11 cellular contexts compared by ENCODE assay signal in the genomic region with DNA sequence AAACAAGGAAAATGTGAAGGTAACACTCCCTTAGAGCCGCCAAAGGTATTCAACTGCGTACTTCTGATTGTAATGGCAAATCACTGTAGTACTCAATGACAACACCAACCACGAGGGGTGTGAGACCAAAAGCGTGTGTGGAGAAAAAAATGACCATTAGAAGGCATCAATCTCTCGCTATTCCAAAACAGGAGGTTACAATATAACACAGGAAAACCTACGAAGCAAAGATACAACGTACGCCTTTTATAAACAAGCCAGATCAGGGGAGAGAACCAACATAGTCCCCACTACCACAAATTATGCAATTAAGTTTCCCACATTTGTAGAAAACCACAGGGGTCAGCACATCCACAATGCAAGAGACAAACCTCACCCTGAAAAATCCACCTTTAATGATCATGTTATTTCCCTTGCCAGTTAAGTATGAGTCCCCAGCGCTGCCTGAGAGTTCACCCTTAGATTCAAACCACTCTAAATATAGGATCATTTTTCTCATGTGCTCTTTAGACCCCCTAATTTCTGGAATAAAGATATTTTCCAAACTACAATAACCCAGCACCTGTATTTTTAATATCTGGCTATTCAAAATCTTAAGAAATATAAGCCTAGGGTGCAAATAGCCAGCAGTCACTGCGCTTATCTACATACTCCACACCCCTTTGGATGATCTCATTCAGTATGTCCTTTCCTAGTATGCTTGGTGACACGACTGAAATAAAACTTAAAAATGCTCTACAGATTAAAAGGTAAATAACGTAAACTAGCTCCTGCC. TPM values are rescaled to one million over a fixed set of nuclear protein-coding genes. Genes with fewer than 3 reads are reported as not detected.
DNase-seq lines count a peak whose midpoint lies in the region; ATAC-seq and TF ChIP-seq lines count a peak whose summit lies in the region.
"Had no signal": no experiment of that assay in that cellular context is flagged by ENCODE, and none has a peak within 500 bp of the region (broad histone marks: within the 10 kb centered on the region; RNA-seq: fewer than 3 reads in every experiment).

No MANE protein-coding gene starts in this region.

- H3K4me3 Mint-ChIP-seq in stimulated activated naive CD8-positive, alpha-beta T cell treated with anti-CD3 and anti-CD28 coated beads, Interleukin-15, amount 100 ng/mL, for 72 hours: no peak overlapping the region
- H3K4me3 Mint-ChIP-seq: CD4-positive, CD25-positive, alpha-beta regulatory T cell had no signal

- intact Hi-C loops in Right ventricle myocardium inferior (cut with DNase I): no loop called here
- intact Hi-C loops in left cardiac atrium (cut with DNase I): no loop called here

- no peak overlapping the region for H2AFZ ChIP-seq in fibroblast of lung (ENCODE audit: low read length)

- no peaks in the 10 kb centered on the region for H3K9me3 Mint-ChIP-seq in stimulated activated naive CD8-positive, alpha-beta T cell treated with anti-CD3 and anti-CD28 coated beads, Interleukin-15, amount 100 ng/mL, for 72 hours

- DNase-seq in Right ventricle myocardium inferior (ENCODE audit: missing footprints) (no peak), left cardiac atrium (no peak), NT2/D1 (ENCODE audit: low read depth, low spot score) (peak; percentile 48), fibroblast of lung (ENCODE audit: low read depth in 2 of 2) (peak; percentile 33 to 61), omental fat pad (ENCODE audit: low spot score) (no peak), NK-92 (lab: John Stamatoyannopoulos, UW; ENCODE audit: unreplicated experiment) (no peak)
- no peak for DNase-seq in stimulated activated naive CD8-positive, alpha-beta T cell treated with anti-CD3 and anti-CD28 coated beads, Interleukin-15, amount 100 ng/mL, for 72 hours
- DNase-seq: activated naive CD4-positive, alpha-beta T cell treated with anti-CD3 and anti-CD28 coated beads, Interleukin-2, amount 50 U/mL, for 16 hours; CD4-positive, CD25-positive, alpha-beta regulatory T cell; NK-92 treated with Interleukin-12 subunit alpha and Interleukin-12 subunit beta, amount 100 ng/mL, for 24 hours had no signal

- no peaks in the 10 kb centered on the region for H3K79me2 ChIP-seq in fibroblast of lung (ENCODE audit: control insufficient read depth, insufficient read depth, low read length)

- H3K4me1 Mint-ChIP-seq in stimulated activated naive CD8-positive, alpha-beta T cell treated with anti-CD3 and anti-CD28 coated beads, Interleukin-15, amount 100 ng/mL, for 72 hours: no peaks in the 10 kb centered on the region
- H3K4me1 Mint-ChIP-seq: CD4-positive, CD25-positive, alpha-beta regulatory T cell had no signal

- ATAC-seq in Right ventricle myocardium inferior (peak; percentile 54), left cardiac atrium (no peak), omental fat pad (ENCODE audit: low FRiP score) (no peak), GM19455 (IDR thresholded peaks at IDR 0.05; ENCODE audit: unreplicated experiment) (no peak)
- ATAC-seq in stimulated activated naive CD8-positive, alpha-beta T cell treated with anti-CD3 and anti-CD28 coated beads, Interleukin-15, amount 100 ng/mL, for 72 hours: peak; percentile 31

- no peak overlapping the region for H3K27ac Mint-ChIP-seq in stimulated activated naive CD8-positive, alpha-beta T cell treated with anti-CD3 and anti-CD28 coated beads, Interleukin-15, amount 100 ng/mL, for 72 hours
- H3K27ac Mint-ChIP-seq: CD4-positive, CD25-positive, alpha-beta regulatory T cell had no signal

- H3K9ac ChIP-seq in NT2/D1 (ENCODE audit: insufficient read length, low read depth) (no peak overlapping the region), fibroblast of lung (ENCODE audit: insufficient read depth, low read length) (no peak overlapping the region)

- H4K20me1 ChIP-seq in fibroblast of lung (ENCODE audit: control insufficient read depth, extremely low read depth, insufficient read depth, low read length): no peaks in the 10 kb centered on the region

- H3K27me3 Mint-ChIP-seq in stimulated activated naive CD8-positive, alpha-beta T cell treated with anti-CD3 and anti-CD28 coated beads, Interleukin-15, amount 100 ng/mL, for 72 hours: no peaks in the 10 kb centered on the region

- H3K4me1 ChIP-seq in NT2/D1 (ENCODE audit: insufficient read depth, insufficient read length) (no peaks in the 10 kb centered on the region), fibroblast of lung (ENCODE audit: control insufficient read depth, extremely low read depth, insufficient read depth, low read length) (no peaks in the 10 kb centered on the region)

- H3K27ac ChIP-seq in fibroblast of lung (ENCODE audit: insufficient read depth, low read length): no peak overlapping the region

- TF ChIP-seq CTCF in fibroblast of lung (conservative IDR thresholded peaks at IDR 0.05 in 1 of 2, IDR thresholded peaks at IDR 0.05 in 1 of 2; ENCODE audit: low read depth in 1 of 2, low read length in 2 of 2) (no peak), omental fat pad (IDR thresholded peaks at IDR 0.05) (no peak)

- H3K4me3 ChIP-seq in NT2/D1 (ENCODE audit: insufficient read length, low read depth) (no peak overlapping the region), fibroblast of lung (replicated peaks in 1 of 4; ENCODE audit: control extremely low read depth in 1 of 4, insufficient read depth in 1 of 4, low read depth in 3 of 4, low read length in 4 of 4) (no peak overlapping the region)

- no peaks in the 10 kb centered on the region for H3K27me3 ChIP-seq in NT2/D1 (ENCODE audit: insufficient read depth, insufficient read length)
- H3K27me3 ChIP-seq in fibroblast of lung (ENCODE audit: control insufficient read depth, insufficient read depth, low read length): no peaks in the 10 kb centered on the region

- no peaks in the 10 kb centered on the region for H3K36me3 ChIP-seq in NT2/D1 (ENCODE audit: insufficient read depth, insufficient read length, low read length)
- no peaks in the 10 kb centered on the region for H3K36me3 ChIP-seq in fibroblast of lung (ENCODE audit: control insufficient read depth, insufficient read depth, low read length)

- H3K9me3 ChIP-seq in NT2/D1 (ENCODE audit: insufficient read depth, low read length) (no peaks in the 10 kb centered on the region), fibroblast of lung (ENCODE audit: control insufficient read depth, insufficient read depth, low read depth, low read length) (no peaks in the 10 kb centered on the region)

- no peak overlapping the region for H3K4me2 ChIP-seq in fibroblast of lung (ENCODE audit: extremely low read depth, insufficient read depth, low read length)

RNA-seq across cellular contexts. Expression of gene TEX14, which starts 12.4 kb away (rescaled TPM):
- total RNA-seq in Right ventricle myocardium inferior (0.30 TPM), left cardiac atrium (under 1 TPM in 1 of 2 donors, not detected in 1; 0.32 TPM), fibroblast of lung (under 0.01 TPM in 2 replicates), omental fat pad (1 to 10 TPM in 1 of 4 donors, under 1 TPM in 3; 0.19 to 1.3 (median 0.39) TPM)
- 0.01 and 0.03 TPM in 2 replicates for polyA plus RNA-seq in fibroblast of lung
- 0.17 TPM in 1 of 2 replicates, not detected in the other for polyA plus RNA-seq in fibroblast of lung (2012)
- polyA minus RNA-seq in fibroblast of lung (ENCODE audit: low replicate concordance): not detected in 2 replicates

RNA-seq across cellular contexts. Expression of gene RAD51C, which starts 13.0 kb away (rescaled TPM):
- total RNA-seq in Right ventricle myocardium inferior: 40.1 TPM
- 10 to 100 TPM; 32.4 to 36.8 TPM for total RNA-seq in left cardiac atrium
- 26.5 and 29.1 TPM in 2 replicates for total RNA-seq in fibroblast of lung
- 27.7 and 34.8 TPM in 2 replicates for polyA plus RNA-seq in fibroblast of lung
- 21.3 and 28.3 TPM in 2 replicates for polyA plus RNA-seq in fibroblast of lung (2012)
- 3.4 and 8.0 TPM in 2 replicates for polyA minus RNA-seq in fibroblast of lung (ENCODE audit: low replicate concordance)
- 10 to 100 TPM in 3 of 4 donors, 1 to 10 TPM in 1; 7.1 to 18.3 (median 15.7) TPM for total RNA-seq in omental fat pad

Comparison
In these comparisons a context has a peak if more than half of its experiments do, and no peak if none do; other contexts are left out.
1. ATAC-seq: peak in Right ventricle myocardium inferior (single experiment) and stimulated activated naive CD8-positive, alpha-beta T cell treated with anti-CD3 and anti-CD28 coated beads, Interleukin-15, amount 100 ng/mL, for 72 hours (single experiment); none in left cardiac atrium (0 of 2), omental fat pad (single experiment) and GM19455 (single experiment).
2. DNase-seq: peak in NT2/D1 (single experiment) and fibroblast of lung (2 of 2); none in Right ventricle myocardium inferior (single experiment), left cardiac atrium (single experiment), stimulated activated naive CD8-positive, alpha-beta T cell treated with anti-CD3 and anti-CD28 coated beads, Interleukin-15, amount 100 ng/mL, for 72 hours (0 of 2), omental fat pad (single experiment) and NK-92 (single experiment).